9 cellular contexts compared by ENCODE assay signal in genomic region chr11:93718057-93718563, GRCh38. TPM values are rescaled to one million over a fixed set of nuclear protein-coding genes. Genes with fewer than 3 reads are reported as not detected.
DNase-seq lines count a peak whose midpoint lies in the region; ATAC-seq, FAIRE-seq and TF ChIP-seq lines count a peak whose summit lies in the region.
"Had no signal": no experiment of that assay in that cellular context is flagged by ENCODE, and none has a peak within 500 bp of the region (broad histone marks: within the 10 kb centered on the region; RNA-seq: fewer than 3 reads in every experiment).

No MANE protein-coding gene starts in this region.

- H3K18ac ChIP-seq in neuronal stem cell (ENCODE audit: low read length), result no peak overlapping the region

- H4K8ac ChIP-seq in neuronal stem cell (ENCODE audit: low read depth, low read length), result no peak overlapping the region

- H2AFZ ChIP-seq in neuronal stem cell (ENCODE audit: low read length), result no peak overlapping the region

- no peak overlapping the region for H2BK120ac ChIP-seq in neuronal stem cell (ENCODE audit: low read depth, low read length)

- no peak overlapping the region for H3K9ac ChIP-seq in neuronal stem cell (ENCODE audit: low read depth, low read length, poor library complexity)

- no peak overlapping the region for H2AK5ac ChIP-seq in neuronal stem cell (ENCODE audit: low read depth, low read length)

- no peak overlapping the region for H3K27ac ChIP-seq in neuronal stem cell (replicated peaks; ENCODE audit: low read length)

- H3K27me3 ChIP-seq in neuronal stem cell (ENCODE audit: control insufficient read depth in 3 of 3, insufficient read depth in 3 of 3, low read depth in 1 of 3, low read length in 3 of 3), result no peaks in the 10 kb centered on the region

- peaks cover 0 to 12% of the 10 kb centered on the region in 2 donors for H3K4me1 ChIP-seq in neuronal stem cell (ENCODE audit: control insufficient read depth in 2 of 2, insufficient read depth in 1 of 2, low read depth in 1 of 2, low read length in 2 of 2)

- no peak overlapping the region for H2BK12ac ChIP-seq in neuronal stem cell (ENCODE audit: low read length)

- H4K91ac ChIP-seq in neuronal stem cell (ENCODE audit: low read depth, low read length, poor library complexity), result no peak overlapping the region

- TF ChIP-seq POLR2A in GM12891 (IDR thresholded peaks at IDR 0.05; ENCODE audit: low read depth, low read length), result no peak

- H2BK15ac ChIP-seq in neuronal stem cell (ENCODE audit: low read length), result no peak overlapping the region

- no peak overlapping the region for H3K4me2 ChIP-seq in neuronal stem cell (ENCODE audit: insufficient read depth, low read length, poor library complexity, severe bottlenecking)

- peaks cover 16 to 94% of the 10 kb centered on the region in 2 donors for H3K36me3 ChIP-seq in neuronal stem cell (replicated peaks in 1 of 2; ENCODE audit: control insufficient read depth in 2 of 2, insufficient read depth in 2 of 2, low read length in 2 of 2)

- no peak overlapping the region for H3K4ac ChIP-seq in neuronal stem cell (ENCODE audit: low read length)

- ATAC-seq in GM21529 (IDR thresholded peaks at IDR 0.05; ENCODE audit: unreplicated experiment) (peak; percentile 86), left lobe of liver (no peak)

- no peak overlapping the region for H3K14ac ChIP-seq in neuronal stem cell (ENCODE audit: low read length)

- peaks cover 0 to 3% of the 10 kb centered on the region in 2 donors for H3K9me3 ChIP-seq in neuronal stem cell (replicated peaks in 1 of 2; ENCODE audit: control insufficient read depth in 2 of 2, insufficient read depth in 1 of 2, low read depth in 1 of 2, low read length in 2 of 2)

- H3K4me3 ChIP-seq in Jurkat, Clone E6-1 (ENCODE audit: low read length), result no peak overlapping the region
- no peak overlapping the region for H3K4me3 ChIP-seq in neuronal stem cell (ENCODE audit: low read length in 2 of 2)

- H2BK5ac ChIP-seq in neuronal stem cell (ENCODE audit: low read length), result no peak overlapping the region

- no peak overlapping the region for H3K23ac ChIP-seq in neuronal stem cell (ENCODE audit: low read depth, low read length, poor library complexity)

- no peaks in the 10 kb centered on the region for H3K79me1 ChIP-seq in neuronal stem cell (ENCODE audit: low read depth, low read length)

- no CpG with 5 or more reads among the region's 4 CpGs for WGBS in neuronal stem cell (ENCODE audit: extremely low coverage in 2 of 2, insufficient read length in 2 of 2, insufficient replicate concordance in 1 of 2), 2 donors

- DNase-seq in GM12891 (ENCODE audit: insufficient read length, low spot score) (peak; percentile 12), dermis blood vessel endothelial cell (peak; percentile 73), neuronal stem cell (ENCODE audit: low spot score) (no peak), cerebellum (ENCODE audit: low spot score) (no peak), left lobe of liver (ENCODE audit: low spot score) (no peak), COR-L47 (lab: John Stamatoyannopoulos, UW) (no peak)
- DNase-seq in Jurkat, Clone E6-1 (ENCODE audit: low read depth, low spot score), result peak; percentile 63
- DNase-seq: stimulated activated CD4-positive, alpha-beta T cell treated with anti-CD3 and anti-CD28 coated beads, Interleukin-2, amount 100 ng/mL, for 48 hours had no signal

- FAIRE-seq in GM12891 (lab: Jason Lieb, UNC), result peak; percentile 58

TF ChIP-seq in GM12891, 5 proteins besides CTCF, POLR2A, EP300 and RAD21:
- TF ChIP-seq PAX5 (IDR thresholded peaks at IDR 0.05; ENCODE audit: insufficient read depth, low read length, severe bottlenecking), result no peak
- TF ChIP-seq SPI1 (IDR thresholded peaks at IDR 0.05; ENCODE audit: low read depth, low read length), result peak; percentile 97
TF ChIP-seq in GM12891: peak in this region for 1.

RNA-seq across cellular contexts. Expression of gene TAF1D, which starts 23.2 kb away (rescaled TPM):
- polyA plus RNA-seq in GM12891 (2012; ENCODE audit: low read depth, missing spikeins), result 108 TPM
- 184 TPM for polyA plus RNA-seq in Jurkat, Clone E6-1 (2012; ENCODE audit: insufficient read depth, insufficient read length)
- total RNA-seq in dermis blood vessel endothelial cell (106 and 174 TPM in 2 replicates), cerebellum (131 TPM), left lobe of liver (26.7 TPM)
- polyA plus RNA-seq in neuronal stem cell (2013, experiment 1 of 2), result 175 TPM
- polyA plus RNA-seq in neuronal stem cell (2013, experiment 2 of 2), result 189 TPM

RNA-seq across cellular contexts. Expression of gene C11orf54, which starts 23.4 kb away (rescaled TPM):
- polyA plus RNA-seq in GM12891 (2012; ENCODE audit: low read depth, missing spikeins), result 14.0 TPM
- polyA plus RNA-seq in Jurkat, Clone E6-1 (2012; ENCODE audit: insufficient read depth, insufficient read length), result 20.9 TPM
- 29.8 and 34.2 TPM in 2 replicates for total RNA-seq in dermis blood vessel endothelial cell
- 27.8 TPM for polyA plus RNA-seq in neuronal stem cell (2013, experiment 1 of 2)
- 29.1 TPM for polyA plus RNA-seq in neuronal stem cell (2013, experiment 2 of 2)
- 37.0 TPM for total RNA-seq in cerebellum
- total RNA-seq in left lobe of liver, result 184 TPM

RNA-seq across cellular contexts. Expression of gene CEP295, which starts 56.6 kb away (rescaled TPM):
- polyA plus RNA-seq in GM12891 (2012; ENCODE audit: low read depth, missing spikeins), result 7.2 TPM
- 14.3 TPM for polyA plus RNA-seq in Jurkat, Clone E6-1 (2012; ENCODE audit: insufficient read depth, insufficient read length)
- 28.4 and 30.1 TPM in 2 replicates for total RNA-seq in dermis blood vessel endothelial cell
- polyA plus RNA-seq in neuronal stem cell (2013, experiment 1 of 2), result 15.7 TPM
- 14.4 TPM for polyA plus RNA-seq in neuronal stem cell (2013, experiment 2 of 2)
- 41.9 TPM for total RNA-seq in cerebellum
- 3.1 TPM for total RNA-seq in left lobe of liver

Comparison
In these comparisons a context has a peak if more than half of its experiments do, and no peak if none do; other contexts are left out.
1. DNase-seq: peak in GM12891 (single experiment), Jurkat, Clone E6-1 (single experiment) and dermis blood vessel endothelial cell (single experiment); none in neuronal stem cell (single experiment), cerebellum (single experiment), left lobe of liver (single experiment) and COR-L47 (single experiment).